In the genomic region with DNA sequence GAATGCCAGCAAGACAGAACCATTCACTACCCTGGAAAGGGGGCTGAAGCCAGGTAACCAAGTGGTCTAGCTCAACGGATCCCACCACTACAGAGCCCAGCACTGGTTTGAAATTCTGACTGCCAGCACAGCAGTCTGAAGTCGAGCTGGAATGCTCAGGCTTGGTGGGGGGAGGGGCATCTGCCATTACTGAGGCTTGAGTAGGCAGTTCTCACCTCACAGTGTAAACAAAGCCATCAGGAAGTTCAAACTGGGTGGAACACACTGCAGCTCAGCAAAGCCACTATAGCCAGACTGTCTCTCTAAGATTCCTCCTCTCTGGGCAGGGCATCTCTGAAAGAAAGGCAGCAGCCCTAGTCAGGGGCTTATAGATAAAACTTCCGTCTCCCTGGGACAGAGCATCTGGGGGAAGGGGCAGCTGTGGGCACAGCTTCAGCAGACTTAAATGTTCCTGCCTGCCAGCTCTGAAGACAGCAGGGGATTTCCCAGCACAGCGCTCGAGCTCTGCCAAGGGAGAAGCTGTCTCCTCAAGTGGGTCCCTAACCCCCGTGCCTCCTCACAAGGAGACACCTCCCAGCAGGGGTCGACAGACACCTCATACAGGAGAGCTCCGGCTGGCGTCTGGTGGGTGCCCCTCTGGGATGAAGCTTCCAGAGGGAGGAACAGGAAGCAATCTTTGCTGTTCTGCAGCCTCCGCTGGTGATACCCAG, we compare ENCODE assay signal across 8 cellular contexts.
DNase-seq lines count a peak whose midpoint lies in the region; ATAC-seq, FAIRE-seq and TF ChIP-seq lines count a peak whose summit lies in the region.
"Not testable (repeated sequence)": the region's sequence is repeated elsewhere in the genome, so short reads cannot be mapped to it uniquely, and the experiment has no call there.

No MANE protein-coding gene starts in this region.

- 79% methylated on average over 10 of the region's 10 CpGs; no CpG with 5 or more reads in 1 of the 2 experiments for WGBS in H1 (ENCODE audit: extremely low coverage in 1 of 2, insufficient coverage in 1 of 2, insufficient read length in 1 of 2, insufficient replicate concordance in 2 of 2, low coverage in 1 of 2, low lambda C conversion rate in 2 of 2, missing lambda C conversion rate in 1 of 2), 2 experiments

- FAIRE-seq in astrocyte (lab: Jason Lieb, UNC); H1 (lab: Jason Lieb, UNC): not testable (repeated sequence)

- H3K4me1 ChIP-seq in HUES6 (ENCODE audit: control insufficient read depth, insufficient read depth, low read length); NT2/D1 (ENCODE audit: insufficient read depth, insufficient read length); astrocyte (ENCODE audit: insufficient read depth, low read length); H1 (replicated peaks in 1 of 4; ENCODE audit: control insufficient read depth in 3 of 4, insufficient read depth in 4 of 4, low read length in 3 of 4); mucosa of stomach (ENCODE audit: control insufficient read depth, insufficient read depth, low read length); upper lobe of right lung: not testable (repeated sequence)

- not testable (repeated sequence) for H4K8ac ChIP-seq in H1 (ENCODE audit: extremely low read depth, insufficient read depth, low read length)

- H3K4me3 Mint-ChIP-seq in astrocyte (ENCODE audit: unreplicated experiment) = not testable (repeated sequence)

- H2AK5ac ChIP-seq in H1 (ENCODE audit: low read depth, low read length) = not testable (repeated sequence)

- not testable (repeated sequence) for H3K23ac ChIP-seq in H1 (ENCODE audit: insufficient read length)

- H3K27ac Mint-ChIP-seq in astrocyte (ENCODE audit: unreplicated experiment) = peak overlapping the region; percentile 18

- intact Hi-C loops in left colon (cut with DNase I, micrococcal nuclease); upper lobe of right lung (cut with DNase I): not testable (repeated sequence)

- CTCF ChIA-PET in H1 (lab: Charles Lee; ENCODE audit: partially characterized antibody) = not testable (repeated sequence)

- H3K14ac ChIP-seq in H1 (ENCODE audit: insufficient read length) = not testable (repeated sequence)

- not testable (repeated sequence) for H3K9me3 ChIP-seq in HUES6 (ENCODE audit: control insufficient read depth, insufficient read depth, low read depth, low read length); NT2/D1 (ENCODE audit: insufficient read depth, low read length); astrocyte (ENCODE audit: insufficient read depth, low read depth, low read length); H1 (ENCODE audit: insufficient read depth in 2 of 2, low read depth in 1 of 2, low read length in 1 of 2); mucosa of stomach (ENCODE audit: control insufficient read depth, low read length); upper lobe of right lung

- peak overlapping the region; percentile 43 for H3K9ac ChIP-seq in HUES6 (ENCODE audit: low read length)
- not testable (repeated sequence) for H3K9ac ChIP-seq in NT2/D1 (ENCODE audit: insufficient read length, low read depth); astrocyte (ENCODE audit: low read length); H1 (replicated peaks in 1 of 4; ENCODE audit: extremely low read depth in 1 of 4, low read depth in 3 of 4, low read length in 3 of 4)
- peak overlapping the region; percentile 28 for H3K9ac ChIP-seq in mucosa of stomach (ENCODE audit: low read length)

- H3K4me2 ChIP-seq in astrocyte (ENCODE audit: low read length); H1 (ENCODE audit: insufficient read depth in 1 of 2, low read depth in 2 of 2, low read length in 2 of 2): not testable (repeated sequence)

- TF ChIP-seq POLR2A in H1 (IDR thresholded peaks at IDR 0.05; ENCODE audit: control extremely low read depth in 1 of 2, low read depth in 2 of 2, low read length in 2 of 2) = not testable (repeated sequence)

- not testable (repeated sequence) for H3K27ac ChIP-seq in HUES6 (ENCODE audit: low read depth, low read length); astrocyte (ENCODE audit: low read depth, low read length); H1 (ENCODE audit: low read depth, low read length); upper lobe of right lung

- not testable (repeated sequence) for H4K5ac ChIP-seq in H1 (ENCODE audit: insufficient read length, low read depth, low read length)

- H2BK5ac ChIP-seq in H1 (ENCODE audit: low read depth, low read length) = not testable (repeated sequence)

- not testable (repeated sequence) for H3K56ac ChIP-seq in H1 (replicated peaks; ENCODE audit: insufficient read length, low read depth, low read length)

- not testable (repeated sequence) for H3K23me2 ChIP-seq in H1 (ENCODE audit: low read depth, low read length)

- TF ChIP-seq RAD21 in H1 (IDR thresholded peaks at IDR 0.05 in 1 of 2, conservative IDR thresholded peaks at IDR 0.05 in 1 of 2; ENCODE audit: low read depth in 2 of 2, low read length in 2 of 2) = not testable (repeated sequence)

- H2BK120ac ChIP-seq in H1 (replicated peaks; ENCODE audit: low read depth, low read length) = not testable (repeated sequence)

- H2BK15ac ChIP-seq in H1 (ENCODE audit: low read length) = not testable (repeated sequence)

- H2BK12ac ChIP-seq in H1 (ENCODE audit: low read depth, low read length) = not testable (repeated sequence)

- not testable (repeated sequence) for H3K79me2 ChIP-seq in astrocyte (ENCODE audit: insufficient read depth, low read length); H1 (ENCODE audit: control insufficient read depth in 1 of 2, insufficient read depth in 2 of 2, low read length in 2 of 2)

- H3K18ac ChIP-seq in H1 (ENCODE audit: extremely low read depth, low read length) = not testable (repeated sequence)

- H3K36me3 Mint-ChIP-seq in astrocyte (ENCODE audit: low read depth, unreplicated experiment) = not testable (repeated sequence)

- H4K20me1 ChIP-seq in astrocyte (ENCODE audit: insufficient read depth, low read length); H1 (replicated peaks in 1 of 2; ENCODE audit: control insufficient read depth in 1 of 2, insufficient read depth in 2 of 2, low read length in 2 of 2): not testable (repeated sequence)

- H3K4ac ChIP-seq in H1 (replicated peaks; ENCODE audit: insufficient read length, low read depth, low read length) = not testable (repeated sequence)

- not testable (repeated sequence) for TF ChIP-seq EP300 in H1 (IDR thresholded peaks at IDR 0.05; ENCODE audit: borderline replicate concordance in 1 of 2, low read depth in 2 of 2, low read length in 2 of 2)

- peak; percentile 92 for ATAC-seq in left colon
- ATAC-seq in upper lobe of right lung = peak; percentile 57

- not testable (repeated sequence) for H3K27me3 ChIP-seq in HUES6 (ENCODE audit: control insufficient read depth, insufficient read depth, low read length); NT2/D1 (ENCODE audit: insufficient read depth, insufficient read length); astrocyte (ENCODE audit: insufficient read depth, low read length); H1 (replicated peaks in 1 of 4; ENCODE audit: control insufficient read depth in 3 of 4, extremely low read depth in 1 of 4, insufficient read depth in 3 of 4, low read length in 3 of 4); mucosa of stomach (ENCODE audit: control insufficient read depth, insufficient read depth, low read length); upper lobe of right lung

- POLR2A ChIA-PET in H1 (lab: Charles Lee; ENCODE audit: partially characterized antibody) = not testable (repeated sequence)

- H3K9me3 Mint-ChIP-seq in astrocyte (ENCODE audit: unreplicated experiment) = peaks cover 18% of the 10 kb centered on the region

- H3K36me3 ChIP-seq in HUES6 (ENCODE audit: control insufficient read depth, insufficient read depth, low read length); NT2/D1 (ENCODE audit: insufficient read depth, insufficient read length, low read length); astrocyte (ENCODE audit: insufficient read depth, low read length); H1 (ENCODE audit: control insufficient read depth in 2 of 4, insufficient read depth in 4 of 4, low read length in 3 of 4); mucosa of stomach (ENCODE audit: control insufficient read depth, insufficient read depth, low read length); upper lobe of right lung: not testable (repeated sequence)

- not testable (repeated sequence) for TF ChIP-seq CTCF in astrocyte (IDR thresholded peaks at IDR 0.05; ENCODE audit: insufficient read depth, low read depth, low read length); H1 (IDR thresholded peaks at IDR 0.05; ENCODE audit: control extremely low read depth in 1 of 3, insufficient read depth in 1 of 3, low read depth in 1 of 3, low read length in 3 of 3); upper lobe of right lung (IDR thresholded peaks at IDR 0.05)

- DNase-seq in DMS53 treated with DMSO at 0.1 percent for 48 hours (lab: John Stamatoyannopoulos, UW; ENCODE audit: unreplicated experiment) = peak; percentile 54
- DNase-seq in NT2/D1 (ENCODE audit: low read depth, low spot score) = peak; percentile 38
- DNase-seq in astrocyte (ENCODE audit: low read depth) = not testable (repeated sequence)
- DNase-seq in H1 (ENCODE audit: low read depth in 1 of 2, low spot score in 2 of 2) = peak in 1 of 2 experiments; percentile 51
- peak; percentile 80 to 85 for DNase-seq in left colon
- DNase-seq in upper lobe of right lung = peak; percentile 70

- not testable (repeated sequence) for H3K79me1 ChIP-seq in H1 (ENCODE audit: low read depth, low read length)

- not testable (repeated sequence) for H2BK20ac ChIP-seq in H1 (ENCODE audit: low read length)

- H3K27me3 Mint-ChIP-seq in astrocyte (ENCODE audit: low read depth, unreplicated experiment) = not testable (repeated sequence)

- H2AFZ ChIP-seq in astrocyte (ENCODE audit: low read depth, low read length) = peak overlapping the region; percentile 34
- not testable (repeated sequence) for H2AFZ ChIP-seq in H1 (ENCODE audit: low read length)

- H3K4me1 Mint-ChIP-seq in astrocyte (ENCODE audit: low read depth, unreplicated experiment) = not testable (repeated sequence)

- H3K4me3 ChIP-seq in HUES6 (ENCODE audit: low read depth, low read length) = peak overlapping the region; percentile 15; the same call in 1 of the 2 replicates
- H3K4me3 ChIP-seq in NT2/D1 (ENCODE audit: insufficient read length, low read depth); astrocyte (ENCODE audit: insufficient read depth, low read depth, low read length); H1 (ENCODE audit: extremely low read depth in 1 of 4, insufficient read depth in 2 of 4, low read depth in 3 of 4, low read length in 4 of 4); mucosa of stomach (ENCODE audit: low read length); upper lobe of right lung: not testable (repeated sequence)

- not testable (repeated sequence) for H4K91ac ChIP-seq in H1 (replicated peaks; ENCODE audit: insufficient read length, low read length)
